15 cellular contexts compared by ENCODE assay signal in the genomic region with DNA sequence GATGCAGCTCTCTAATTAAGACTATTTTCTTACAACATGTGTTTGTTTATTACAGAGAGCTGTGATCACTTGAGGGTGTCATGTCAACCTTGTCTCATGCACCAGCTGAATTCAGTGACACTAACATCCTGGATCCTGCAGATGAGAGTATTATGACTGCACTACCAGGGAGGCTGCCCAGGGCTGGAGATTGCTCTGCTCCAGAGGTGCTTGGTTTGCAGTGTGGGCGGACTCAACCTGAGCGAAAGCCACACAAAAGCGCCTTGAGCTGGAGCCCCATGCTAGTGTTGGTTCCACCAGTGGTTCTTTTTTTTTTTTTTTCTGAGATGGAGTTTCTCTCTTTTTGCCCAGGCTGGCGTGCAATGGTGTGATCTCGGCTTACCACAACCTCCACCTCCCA. TPM values are rescaled to one million over a fixed set of nuclear protein-coding genes. Genes with fewer than 3 reads are reported as not detected.
A peak's percentile ranks its signal among the peaks of the same experiment; 100 is the strongest.
DNase-seq lines count a peak whose midpoint lies in the region; ATAC-seq lines count a peak whose summit lies in the region.
"Had no signal": no experiment of that assay in that cellular context is flagged by ENCODE, and none has a peak within 500 bp of the region (broad histone marks: within the 10 kb centered on the region; RNA-seq: fewer than 3 reads in every experiment).

No MANE protein-coding gene starts in this region.

- H3K4me3 Mint-ChIP-seq in activated CD4-positive, alpha-beta T cell treated with anti-CD3 and anti-CD28 coated beads for 36 hours: no peak overlapping the region
- H3K4me3 Mint-ChIP-seq in activated CD4-positive, alpha-beta T cell treated with anti-CD3 and anti-CD28 coated beads, Interleukin-2, amount 10 ng/mL, durations not matched to agents 24 days and 14 days: no peak overlapping the region
- H3K4me3 Mint-ChIP-seq in activated naive CD4-positive, alpha-beta T cell treated with anti-CD3 and anti-CD28 coated beads for 36 hours: no peak overlapping the region
- H3K4me3 Mint-ChIP-seq in activated CD8-positive, alpha-beta T cell treated with anti-CD3 and anti-CD28 coated beads, Interleukin-2, amount 10 ng/mL, durations not matched to agents 7 days and 5 days: no peak overlapping the region
- H3K4me3 Mint-ChIP-seq in naive thymus-derived CD8-positive, alpha-beta T cell: no peak overlapping the region
- H3K4me3 Mint-ChIP-seq: CD4-positive, alpha-beta T cell; H9 had no signal

- peaks cover 15% of the 10 kb centered on the region for H3K36me3 Mint-ChIP-seq in activated CD4-positive, alpha-beta T cell treated with anti-CD3 and anti-CD28 coated beads for 36 hours (ENCODE audit: low read depth)
- no peaks in the 10 kb centered on the region for H3K36me3 Mint-ChIP-seq in activated CD4-positive, alpha-beta T cell treated with anti-CD3 and anti-CD28 coated beads, Interleukin-2, amount 10 ng/mL, durations not matched to agents 24 days and 14 days (ENCODE audit: low read depth)
- H3K36me3 Mint-ChIP-seq in activated naive CD4-positive, alpha-beta T cell treated with anti-CD3 and anti-CD28 coated beads for 36 hours (ENCODE audit: low read depth): peaks cover 11% of the 10 kb centered on the region
- H3K36me3 Mint-ChIP-seq in activated CD8-positive, alpha-beta T cell treated with anti-CD3 and anti-CD28 coated beads, Interleukin-2, amount 10 ng/mL, durations not matched to agents 7 days and 5 days (ENCODE audit: low read depth): no peaks in the 10 kb centered on the region
- H3K36me3 Mint-ChIP-seq in naive thymus-derived CD8-positive, alpha-beta T cell: peaks cover 0 to 10% (median 10%) of the 10 kb centered on the region in 3 donors

- H3K4me1 Mint-ChIP-seq in activated CD4-positive, alpha-beta T cell treated with anti-CD3 and anti-CD28 coated beads for 36 hours: peaks cover 4% of the 10 kb centered on the region
- no peaks in the 10 kb centered on the region for H3K4me1 Mint-ChIP-seq in activated CD4-positive, alpha-beta T cell treated with anti-CD3 and anti-CD28 coated beads, Interleukin-2, amount 10 ng/mL, durations not matched to agents 24 days and 14 days
- H3K4me1 Mint-ChIP-seq in activated naive CD4-positive, alpha-beta T cell treated with anti-CD3 and anti-CD28 coated beads for 36 hours (ENCODE audit: low read depth): peaks cover 4% of the 10 kb centered on the region
- peaks cover 9% of the 10 kb centered on the region for H3K4me1 Mint-ChIP-seq in activated CD8-positive, alpha-beta T cell treated with anti-CD3 and anti-CD28 coated beads, Interleukin-2, amount 10 ng/mL, durations not matched to agents 7 days and 5 days (ENCODE audit: low read depth)
- peaks cover 7 to 10% (median 8%) of the 10 kb centered on the region in 4 donors for H3K4me1 Mint-ChIP-seq in naive thymus-derived CD8-positive, alpha-beta T cell

- intact Hi-C loops in activated CD4-positive, alpha-beta T cell treated with anti-CD3 and anti-CD28 coated beads for 36 hours (cut with DNase I, micrococcal nuclease): no loop called here
- intact Hi-C loops in activated CD4-positive, alpha-beta T cell treated with anti-CD3 and anti-CD28 coated beads, Interleukin-2, amount 10 ng/mL, durations not matched to agents 24 days and 14 days (cut with micrococcal nuclease): no loop called here
- intact Hi-C loops in activated naive CD4-positive, alpha-beta T cell treated with anti-CD3 and anti-CD28 coated beads for 36 hours (cut with micrococcal nuclease): no loop called here

- CTCF ChIA-PET in activated CD4-positive, alpha-beta T cell treated with anti-CD3 and anti-CD28 coated beads for 36 hours (lab: Charles Lee): interaction anchor here (0.7 kb wide), 1 partner anchor 25 kb away, joined by 3 read pairs; no protein-coding TSS in a partner anchor
- CTCF ChIA-PET in activated naive CD4-positive, alpha-beta T cell treated with anti-CD3 and anti-CD28 coated beads for 36 hours (lab: Charles Lee): no interaction called here
- CTCF ChIA-PET in activated CD8-positive, alpha-beta T cell treated with anti-CD3 and anti-CD28 coated beads, Interleukin-2, amount 10 ng/mL, durations not matched to agents 7 days and 5 days (lab: Charles Lee): no interaction called here

- no peak overlapping the region for H3K27ac Mint-ChIP-seq in activated CD4-positive, alpha-beta T cell treated with anti-CD3 and anti-CD28 coated beads for 36 hours
- H3K27ac Mint-ChIP-seq in activated CD4-positive, alpha-beta T cell treated with anti-CD3 and anti-CD28 coated beads, Interleukin-2, amount 10 ng/mL, durations not matched to agents 24 days and 14 days: no peak overlapping the region
- no peak overlapping the region for H3K27ac Mint-ChIP-seq in activated naive CD4-positive, alpha-beta T cell treated with anti-CD3 and anti-CD28 coated beads for 36 hours
- H3K27ac Mint-ChIP-seq in activated CD8-positive, alpha-beta T cell treated with anti-CD3 and anti-CD28 coated beads, Interleukin-2, amount 10 ng/mL, durations not matched to agents 7 days and 5 days: no peak overlapping the region
- no peak overlapping the region for H3K27ac Mint-ChIP-seq in naive thymus-derived CD8-positive, alpha-beta T cell
- H3K27ac Mint-ChIP-seq: CD4-positive, alpha-beta T cell; H9 had no signal

- DNase-seq in activated CD4-positive, alpha-beta T cell treated with anti-CD3 and anti-CD28 coated beads for 36 hours: peak; percentile 63
- DNase-seq in activated CD4-positive, alpha-beta T cell treated with anti-CD3 and anti-CD28 coated beads, Interleukin-2, amount 10 ng/mL, durations not matched to agents 24 days and 14 days: no peak
- DNase-seq in activated naive CD4-positive, alpha-beta T cell treated with anti-CD3 and anti-CD28 coated beads for 36 hours: peak; percentile 28
- no peak for DNase-seq in activated naive CD4-positive, alpha-beta T cell treated with Interleukin-2 at 50 U/mL for 16 hours
- DNase-seq in activated CD8-positive, alpha-beta T cell treated with anti-CD3 and anti-CD28 coated beads, Interleukin-2, amount 10 ng/mL, durations not matched to agents 7 days and 5 days: peak; percentile 26
- peak in 1 of 10 donors; percentile 19 for DNase-seq in naive thymus-derived CD8-positive, alpha-beta T cell
- no peak for DNase-seq in NCI-H526 (lab: John Stamatoyannopoulos, UW)
- no peak for DNase-seq in DMS 273 (lab: John Stamatoyannopoulos, UW; ENCODE audit: unreplicated experiment)
- DNase-seq: AML-193; CD4-positive, alpha-beta T cell; DND-41; EL; H9 had no signal

- POLR2A ChIA-PET in activated CD4-positive, alpha-beta T cell treated with anti-CD3 and anti-CD28 coated beads for 36 hours (lab: Charles Lee): no interaction called here
- POLR2A ChIA-PET in activated CD8-positive, alpha-beta T cell treated with anti-CD3 and anti-CD28 coated beads, Interleukin-2, amount 10 ng/mL, durations not matched to agents 7 days and 5 days (lab: Charles Lee): no interaction called here
- POLR2A ChIA-PET in naive thymus-derived CD8-positive, alpha-beta T cell (lab: Charles Lee): no interaction called here

- peaks cover 4% of the 10 kb centered on the region for H3K9me3 Mint-ChIP-seq in activated CD4-positive, alpha-beta T cell treated with anti-CD3 and anti-CD28 coated beads for 36 hours (ENCODE audit: low read depth)
- peaks cover 4% of the 10 kb centered on the region for H3K9me3 Mint-ChIP-seq in activated CD4-positive, alpha-beta T cell treated with anti-CD3 and anti-CD28 coated beads, Interleukin-2, amount 10 ng/mL, durations not matched to agents 24 days and 14 days
- no peaks in the 10 kb centered on the region for H3K9me3 Mint-ChIP-seq in activated naive CD4-positive, alpha-beta T cell treated with anti-CD3 and anti-CD28 coated beads for 36 hours
- peaks cover 6% of the 10 kb centered on the region for H3K9me3 Mint-ChIP-seq in activated CD8-positive, alpha-beta T cell treated with anti-CD3 and anti-CD28 coated beads, Interleukin-2, amount 10 ng/mL, durations not matched to agents 7 days and 5 days (ENCODE audit: insufficient read depth)
- peaks cover 0 to 8% (median 0%) of the 10 kb centered on the region in 9 donors for H3K9me3 Mint-ChIP-seq in naive thymus-derived CD8-positive, alpha-beta T cell
- H3K9me3 Mint-ChIP-seq: CD4-positive, alpha-beta T cell had no signal

- no peaks in the 10 kb centered on the region for H3K27me3 Mint-ChIP-seq in activated CD4-positive, alpha-beta T cell treated with anti-CD3 and anti-CD28 coated beads for 36 hours
- peaks cover 11% of the 10 kb centered on the region for H3K27me3 Mint-ChIP-seq in activated CD4-positive, alpha-beta T cell treated with anti-CD3 and anti-CD28 coated beads, Interleukin-2, amount 10 ng/mL, durations not matched to agents 24 days and 14 days
- no peaks in the 10 kb centered on the region for H3K27me3 Mint-ChIP-seq in activated naive CD4-positive, alpha-beta T cell treated with anti-CD3 and anti-CD28 coated beads for 36 hours (ENCODE audit: low read depth)
- no peaks in the 10 kb centered on the region for H3K27me3 Mint-ChIP-seq in activated CD8-positive, alpha-beta T cell treated with anti-CD3 and anti-CD28 coated beads, Interleukin-2, amount 10 ng/mL, durations not matched to agents 7 days and 5 days (ENCODE audit: low read depth)
- no peaks in the 10 kb centered on the region for H3K27me3 Mint-ChIP-seq in naive thymus-derived CD8-positive, alpha-beta T cell
- H3K27me3 Mint-ChIP-seq: CD4-positive, alpha-beta T cell had no signal

- ATAC-seq in activated CD4-positive, alpha-beta T cell treated with anti-CD3 and anti-CD28 coated beads for 36 hours: peak; percentile 85
- peak; percentile 51 for ATAC-seq in activated CD8-positive, alpha-beta T cell treated with anti-CD3 and anti-CD28 coated beads, Interleukin-2, amount 10 ng/mL, durations not matched to agents 7 days and 5 days
- peak; percentile 42 to 77 for ATAC-seq in naive thymus-derived CD8-positive, alpha-beta T cell
- ATAC-seq: A549, HepG2 had no signal

RNA-seq across cellular contexts. Expression of gene ATXN7L1, which starts 33.8 kb away (rescaled TPM):
- 10 to 100 TPM; 11.2 to 16.9 TPM for total RNA-seq in activated CD4-positive, alpha-beta T cell treated with anti-CD3 and anti-CD28 coated beads for 36 hours
- 8.5 and 9.8 TPM in 2 replicates for total RNA-seq in activated CD4-positive, alpha-beta T cell treated with anti-CD3 and anti-CD28 coated beads, Interleukin-2, amount 10 ng/mL, durations not matched to agents 24 days and 14 days
- total RNA-seq in activated naive CD4-positive, alpha-beta T cell treated with anti-CD3 and anti-CD28 coated beads for 36 hours: 1 to 10 TPM; 8.8 to 9.2 TPM
- 1 to 10 TPM; 3.5 to 5.0 TPM for total RNA-seq in activated CD8-positive, alpha-beta T cell treated with anti-CD3 and anti-CD28 coated beads, Interleukin-2, amount 10 ng/mL, durations not matched to agents 7 days and 5 days
- total RNA-seq in naive thymus-derived CD8-positive, alpha-beta T cell: 10 to 100 TPM; 32.9 to 35.1 TPM
- polyA plus RNA-seq in naive thymus-derived CD8-positive, alpha-beta T cell: 10 to 100 TPM in 2 of 3 donors, 1 to 10 TPM in 1; 6.7 to 12.7 (median 10.3) TPM

RNA-seq across cellular contexts. Expression of gene CDHR3, which starts 52.9 kb away (rescaled TPM):
- total RNA-seq in activated CD4-positive, alpha-beta T cell treated with anti-CD3 and anti-CD28 coated beads for 36 hours: under 1 TPM; 0.55 to 0.93 TPM
- 0.36 and 1.0 TPM in 2 replicates for total RNA-seq in activated CD4-positive, alpha-beta T cell treated with anti-CD3 and anti-CD28 coated beads, Interleukin-2, amount 10 ng/mL, durations not matched to agents 24 days and 14 days
- total RNA-seq in activated naive CD4-positive, alpha-beta T cell treated with anti-CD3 and anti-CD28 coated beads for 36 hours: under 1 TPM; 0.52 to 0.93 TPM
- under 1 TPM; 0.31 to 0.92 TPM for total RNA-seq in activated CD8-positive, alpha-beta T cell treated with anti-CD3 and anti-CD28 coated beads, Interleukin-2, amount 10 ng/mL, durations not matched to agents 7 days and 5 days
- 1 to 10 TPM; 5.8 to 6.0 TPM for total RNA-seq in naive thymus-derived CD8-positive, alpha-beta T cell
- polyA plus RNA-seq in naive thymus-derived CD8-positive, alpha-beta T cell: 1 to 10 TPM in 2 of 3 donors, under 1 TPM in 1; 0.63 to 2.0 (median 1.4) TPM

Comparison
In these comparisons a context has a peak if more than half of its experiments do, and no peak if none do; other contexts are left out.
1. DNase-seq: peak in activated CD4-positive, alpha-beta T cell treated with anti-CD3 and anti-CD28 coated beads for 36 hours (single experiment), activated naive CD4-positive, alpha-beta T cell treated with anti-CD3 and anti-CD28 coated beads for 36 hours (single experiment) and activated CD8-positive, alpha-beta T cell treated with anti-CD3 and anti-CD28 coated beads, Interleukin-2, amount 10 ng/mL, durations not matched to agents 7 days and 5 days (single experiment); none in activated CD4-positive, alpha-beta T cell treated with anti-CD3 and anti-CD28 coated beads, Interleukin-2, amount 10 ng/mL, durations not matched to agents 24 days and 14 days (single experiment), activated naive CD4-positive, alpha-beta T cell treated with Interleukin-2 at 50 U/mL for 16 hours (single experiment), NCI-H526 (0 of 2) and DMS 273 (single experiment).
2. Peak in every context shown above with its lines, with median percentiles within 50 percentile points of each other: ATAC-seq.